2 cellular contexts compared by ENCODE assay signal in genomic region chr3:30776186-30776815, GRCh38.
TF ChIP-seq lines count a peak whose summit lies in the region.

No MANE protein-coding gene starts in this region.

TF ChIP-seq in liver, 16 proteins besides CTCF, POLR2A, EP300 and RAD21 (continued from another document):
- TF ChIP-seq ZBTB33 (IDR thresholded peaks at IDR 0.05) (no peak), REST (IDR thresholded peaks at IDR 0.05) (no peak), HNF4A (conservative IDR thresholded peaks at IDR 0.05) (peak; percentile 32 to 38), EGR1 (IDR thresholded peaks at IDR 0.05; ENCODE audit: low read depth in 2 of 2) (no peak), SP1 (IDR thresholded peaks at IDR 0.05) (no peak), RXRA (IDR thresholded peaks at IDR 0.05) (peak; percentile 31 to 44), JUND (IDR thresholded peaks at IDR 0.05) (no peak), FOXA2 (IDR thresholded peaks at IDR 0.05) (no peak), FOXA1 (IDR thresholded peaks at IDR 0.05) (no peak), MAX (IDR thresholded peaks at IDR 0.05) (no peak)

TF ChIP-seq in HepG2, 621 proteins besides CTCF, POLR2A, EP300 and RAD21 (continued from another document):
- no peak for TF ChIP-seq ZNF512B (CRISPR knock-in tag; IDR thresholded peaks at IDR 0.05; ENCODE audit: borderline replicate concordance)
- TF ChIP-seq ZBTB37 (CRISPR knock-in tag; IDR thresholded peaks at IDR 0.05) = no peak
- no peak for TF ChIP-seq DPF2 (CRISPR knock-in tag; IDR thresholded peaks at IDR 0.05; ENCODE audit: borderline replicate concordance, low read depth)
- TF ChIP-seq RELA (CRISPR knock-in tag; IDR thresholded peaks at IDR 0.05) = no peak
- TF ChIP-seq ZBED4 (CRISPR knock-in tag; IDR thresholded peaks at IDR 0.05; ENCODE audit: borderline replicate concordance) = no peak
TF ChIP-seq in HepG2: peak in this region for 0.
